Comparison of ENCODE assay signal across 8 cellular contexts in the genomic region with DNA sequence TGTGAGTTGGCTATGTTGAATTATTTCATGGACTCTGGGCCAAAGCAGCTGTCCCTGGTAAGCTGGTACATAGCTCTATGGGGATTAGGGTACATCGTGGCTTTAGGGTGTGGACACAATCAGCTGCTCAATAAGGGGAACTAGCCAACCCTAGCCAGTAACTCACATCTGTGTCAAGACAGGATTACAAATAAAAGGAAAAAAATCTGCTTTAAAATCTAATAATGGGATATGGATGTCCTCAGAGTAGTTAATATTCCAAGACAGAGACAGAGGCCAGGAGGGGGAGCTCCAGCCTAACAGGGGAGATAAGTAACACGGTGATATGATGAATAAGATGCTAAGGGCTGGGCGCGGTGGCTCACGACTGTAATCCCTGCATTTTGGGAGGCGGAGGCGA. TPM values are rescaled to one million over a fixed set of nuclear protein-coding genes. Genes with fewer than 3 reads are reported as not detected.
DNase-seq lines count a peak whose midpoint lies in the region; ATAC-seq and TF ChIP-seq lines count a peak whose summit lies in the region.

No MANE protein-coding gene starts in this region.

- H3K4me2 ChIP-seq in MM.1S (ENCODE audit: low read depth, low read length) (no peak overlapping the region), mesendoderm (ENCODE audit: low read length) (no peak overlapping the region)

- H3K23ac ChIP-seq in mesendoderm (ENCODE audit: low read length): no peak overlapping the region

- H3K9me3 ChIP-seq in CD8-positive, alpha-beta T cell (ENCODE audit: low read length): no peaks in the 10 kb centered on the region
- H3K9me3 ChIP-seq in MM.1S (replicated peaks; ENCODE audit: insufficient read depth, low read length) (no peaks in the 10 kb centered on the region), colonic mucosa (no peaks in the 10 kb centered on the region)

- H4K20me1 ChIP-seq in MM.1S (ENCODE audit: insufficient read depth, low read length): no peaks in the 10 kb centered on the region

- no peaks in the 10 kb centered on the region for H3K36me3 ChIP-seq in CD8-positive, alpha-beta T cell (ENCODE audit: insufficient read depth, low read length)
- no peaks in the 10 kb centered on the region for H3K36me3 ChIP-seq in MM.1S (replicated peaks; ENCODE audit: insufficient read depth, low read length)
- no peaks in the 10 kb centered on the region for H3K36me3 ChIP-seq in colonic mucosa
- H3K36me3 ChIP-seq in mesendoderm (ENCODE audit: control insufficient read depth, insufficient read depth, low read length): no peaks in the 10 kb centered on the region

- H3K79me1 ChIP-seq in mesendoderm (ENCODE audit: low read length): no peaks in the 10 kb centered on the region

- intact Hi-C loops in CD8-positive, alpha-beta T cell (cut with DNase I, micrococcal nuclease): loop anchor here (1.0 to 5.0 kb wide), 4 partner anchors 94 to 1499 kb away; no protein-coding TSS in a partner anchor
- intact Hi-C loops in colonic mucosa (cut with DNase I): loop anchor here (5.0 kb wide), 1 partner anchor 499 kb away; no protein-coding TSS in a partner anchor

- no peak overlapping the region for H2AK5ac ChIP-seq in mesendoderm (ENCODE audit: low read length)

- ATAC-seq in CD8-positive, alpha-beta T cell: peak; percentile 70
- peak; percentile 92 for ATAC-seq in WTC11
- no peak for ATAC-seq in GM21619 (IDR thresholded peaks at IDR 0.05; ENCODE audit: unreplicated experiment)

- peak; percentile 45 for TF ChIP-seq CTCF in CD8-positive, alpha-beta T cell (IDR thresholded peaks at IDR 0.05)
- TF ChIP-seq CTCF in MM.1S (IDR thresholded peaks at IDR 0.05; ENCODE audit: low read length) (peak; percentile 52), WTC11 (IDR thresholded peaks at IDR 0.05) (peak; percentile 32; the same call in 1 of the 2 replicates), colonic mucosa (IDR thresholded peaks at IDR 0.05) (peak; percentile 27)

- H2BK15ac ChIP-seq in mesendoderm (replicated peaks; ENCODE audit: low read depth): no peak overlapping the region

- H4K5ac ChIP-seq in mesendoderm (ENCODE audit: low read length): no peak overlapping the region

- no peaks in the 10 kb centered on the region for H3K9me3 Mint-ChIP-seq in CD8-positive, alpha-beta T cell
- H3K9me3 Mint-ChIP-seq in WTC11: peaks cover 14% of the 10 kb centered on the region

- H3K27ac Mint-ChIP-seq in CD8-positive, alpha-beta T cell: no peak overlapping the region
- H3K27ac Mint-ChIP-seq in WTC11: no peak overlapping the region

- no peak overlapping the region for H2BK5ac ChIP-seq in mesendoderm (ENCODE audit: low read length)

- no peaks in the 10 kb centered on the region for H3K79me2 ChIP-seq in MM.1S (ENCODE audit: low read length)
- H3K79me2 ChIP-seq in mesendoderm (ENCODE audit: control insufficient read depth, insufficient read depth, low read length): no peaks in the 10 kb centered on the region

- H3K9me2 ChIP-seq in MM.1S (replicated peaks; ENCODE audit: insufficient read depth, low read length): no peaks in the 10 kb centered on the region

- no peak overlapping the region for H3K27ac ChIP-seq in CD8-positive, alpha-beta T cell (ENCODE audit: low read depth, low read length)
- H3K27ac ChIP-seq in MM.1S (ENCODE audit: low read length) (no peak overlapping the region), colonic mucosa (no peak overlapping the region), mesendoderm (ENCODE audit: low read depth, low read length) (no peak overlapping the region)

- H4K8ac ChIP-seq in mesendoderm (ENCODE audit: low read depth, low read length): no peak overlapping the region

- no peaks in the 10 kb centered on the region for H3K27me3 Mint-ChIP-seq in CD8-positive, alpha-beta T cell (ENCODE audit: low read depth)
- H3K27me3 Mint-ChIP-seq in WTC11 (ENCODE audit: low read depth): peaks cover 4% of the 10 kb centered on the region

- POLR2A ChIA-PET in CD8-positive, alpha-beta T cell (lab: Charles Lee): no interaction called here
- POLR2A ChIA-PET in WTC11 (lab: Charles Lee): no interaction called here

- no peak overlapping the region for H3K56ac ChIP-seq in mesendoderm (ENCODE audit: low read length)

- H3K4me3 ChIP-seq in CD8-positive, alpha-beta T cell (ENCODE audit: low read depth, low read length): no peak overlapping the region
- no peak overlapping the region for H3K4me3 ChIP-seq in MM.1S (ENCODE audit: low read length)
- H3K4me3 ChIP-seq in colonic mucosa: no peak overlapping the region
- H3K4me3 ChIP-seq in mesendoderm (ENCODE audit: low read length): no peak overlapping the region

- CTCF ChIA-PET in CD8-positive, alpha-beta T cell (lab: Charles Lee): interaction anchor here (0.7 to 3.1 kb wide), 7 partner anchors 11 to 510 kb away, joined by 3 to 13 read pairs (median 6); no protein-coding TSS in a partner anchor
- CTCF ChIA-PET in WTC11 (lab: Charles Lee): interaction anchor here (0.7 to 2.3 kb wide), 10 partner anchors 8 to 217 kb away, joined by 3 to 14 read pairs (median 4); a partner anchor contains a TSS

- no peak overlapping the region for H3K18ac ChIP-seq in mesendoderm (ENCODE audit: low read length)

- no peaks in the 10 kb centered on the region for H3K27me3 ChIP-seq in CD8-positive, alpha-beta T cell (ENCODE audit: insufficient read depth, low read length)
- no peaks in the 10 kb centered on the region for H3K27me3 ChIP-seq in MM.1S (replicated peaks; ENCODE audit: insufficient read depth, low read length)
- no peaks in the 10 kb centered on the region for H3K27me3 ChIP-seq in colonic mucosa
- no peaks in the 10 kb centered on the region for H3K27me3 ChIP-seq in mesendoderm (ENCODE audit: insufficient read depth, low read length, poor library complexity)

- H3K4me1 ChIP-seq in CD8-positive, alpha-beta T cell (ENCODE audit: insufficient read depth, low read length): no peaks in the 10 kb centered on the region
- H3K4me1 ChIP-seq in MM.1S (ENCODE audit: low read length) (no peaks in the 10 kb centered on the region), colonic mucosa (no peaks in the 10 kb centered on the region), mesendoderm (ENCODE audit: control insufficient read depth, low read depth, low read length) (no peaks in the 10 kb centered on the region)

- no peak overlapping the region for H3K4ac ChIP-seq in mesendoderm (ENCODE audit: low read depth, low read length)

- H3K9ac ChIP-seq in MM.1S (ENCODE audit: low read length) (no peak overlapping the region), colonic mucosa (ENCODE audit: low read depth in 2 of 2, low read length in 2 of 2) (no peak overlapping the region), mesendoderm (ENCODE audit: low read length) (no peak overlapping the region)

- no CpG with 5 or more reads among the region's 7 CpGs for WGBS in mesendoderm (ENCODE audit: extremely low coverage, insufficient coverage, low lambda C conversion rate)

- H2AFZ ChIP-seq in MM.1S (ENCODE audit: low read length): no peak overlapping the region

- DNase-seq in CD8-positive, alpha-beta T cell: peak; percentile 39 to 70 (median 62)
- DNase-seq in MM.1S (peak; percentile 43), WTC11 (ENCODE audit: low spot score) (peak; percentile 72), colonic mucosa (peak; percentile 62), mesendoderm (peak; percentile 78), T1000 (lab: John Stamatoyannopoulos, UW) (no peak)
- DNase-seq in stimulated activated naive CD4-positive, alpha-beta T cell (lab: John Stamatoyannopoulos, UW): peak; percentile 25 to 62 (median 48)

- H3F3A ChIP-seq in MM.1S (ENCODE audit: insufficient read depth, low read length): no peaks in the 10 kb centered on the region

- H3K4me1 Mint-ChIP-seq in CD8-positive, alpha-beta T cell (ENCODE audit: low read depth): no peaks in the 10 kb centered on the region
- H3K4me1 Mint-ChIP-seq in WTC11: no peaks in the 10 kb centered on the region

- H3K36me3 Mint-ChIP-seq in CD8-positive, alpha-beta T cell: no peaks in the 10 kb centered on the region
- no peaks in the 10 kb centered on the region for H3K36me3 Mint-ChIP-seq in WTC11

- H2BK120ac ChIP-seq in mesendoderm (ENCODE audit: low read depth, low read length): no peak overlapping the region

- H3K4me3 Mint-ChIP-seq in CD8-positive, alpha-beta T cell: no peak overlapping the region
- H3K4me3 Mint-ChIP-seq in WTC11: no peak overlapping the region

TF ChIP-seq in WTC11, 78 proteins besides CTCF, POLR2A, EP300 and RAD21 (continues in another document):
- TF ChIP-seq ZNF219 (CRISPR knock-in tag; IDR thresholded peaks at IDR 0.05; ENCODE audit: borderline replicate concordance) (no peak), NFATC4 (CRISPR knock-in tag; IDR thresholded peaks at IDR 0.05) (no peak), TP53 (CRISPR knock-in tag; IDR thresholded peaks at IDR 0.05) (no peak), PRRX2 (CRISPR knock-in tag; IDR thresholded peaks at IDR 0.05) (no peak), CREM (CRISPR knock-in tag; IDR thresholded peaks at IDR 0.05) (no peak), ZNF317 (CRISPR knock-in tag; IDR thresholded peaks at IDR 0.05; ENCODE audit: borderline replicate concordance, low read depth) (no peak)
- TF ChIP-seq, protein P1, sequence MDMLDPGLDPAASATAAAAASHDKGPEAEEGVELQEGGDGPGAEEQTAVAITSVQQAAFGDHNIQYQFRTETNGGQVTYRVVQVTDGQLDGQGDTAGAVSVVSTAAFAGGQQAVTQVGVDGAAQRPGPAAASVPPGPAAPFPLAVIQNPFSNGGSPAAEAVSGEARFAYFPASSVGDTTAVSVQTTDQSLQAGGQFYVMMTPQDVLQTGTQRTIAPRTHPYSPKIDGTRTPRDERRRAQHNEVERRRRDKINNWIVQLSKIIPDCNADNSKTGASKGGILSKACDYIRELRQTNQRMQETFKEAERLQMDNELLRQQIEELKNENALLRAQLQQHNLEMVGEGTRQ (CRISPR knock-in tag; IDR thresholded peaks at IDR 0.05): no peak

RNA-seq across cellular contexts. Expression of a gene that starts 21.1 kb away (rescaled TPM):
- total RNA-seq in CD8-positive, alpha-beta T cell: 10 to 100 TPM; 50.8 to 52.6 TPM
- 30.4 to 32.9 TPM (median 31.4 TPM) in 3 replicates for total RNA-seq in WTC11 (2021)
- 10 to 100 TPM in 1 of 2 donors, 1 to 10 TPM in 1; 7.5 to 10.6 TPM for total RNA-seq in colonic mucosa
- 25.4 TPM for polyA plus RNA-seq in mesendoderm (2013, experiment 1 of 2)
- polyA plus RNA-seq in mesendoderm (2013, experiment 2 of 2): 23.1 TPM

RNA-seq across cellular contexts. Expression of a gene that starts 48.7 kb away (rescaled TPM):
- total RNA-seq in CD8-positive, alpha-beta T cell: 1 to 10 TPM; 7.8 to 9.1 TPM
- total RNA-seq in WTC11 (2021): 26.4 to 36.0 TPM (median 31.3 TPM) in 3 replicates
- 10 to 100 TPM; 13.2 TPM for total RNA-seq in colonic mucosa
- 14.6 TPM for polyA plus RNA-seq in mesendoderm (2013, experiment 1 of 2)
- polyA plus RNA-seq in mesendoderm (2013, experiment 2 of 2): 14.4 TPM

RNA-seq across cellular contexts. Expression of a gene that starts 58.4 kb away (rescaled TPM):
- 100 to 1,000 TPM; 186 to 188 TPM for total RNA-seq in CD8-positive, alpha-beta T cell
- total RNA-seq in WTC11 (2021) (505 to 507 TPM (median 506 TPM) in 3 replicates), colonic mucosa (100 to 1,000 TPM; 273 to 378 TPM)
- polyA plus RNA-seq in mesendoderm (2013, experiment 1 of 2): 144 TPM
- 148 TPM for polyA plus RNA-seq in mesendoderm (2013, experiment 2 of 2)
